Comparison of ENCODE assay signal across 17 cellular contexts in genomic region chr7:81776972-81777371, GRCh38. TPM values are rescaled to one million over a fixed set of nuclear protein-coding genes. Genes with fewer than 3 reads are reported as not detected.
DNase-seq lines count a peak whose midpoint lies in the region; FAIRE-seq and TF ChIP-seq lines count a peak whose summit lies in the region.
"Had no signal": no experiment of that assay in that cellular context is flagged by ENCODE, and none has a peak within 500 bp of the region (broad histone marks: within the 10 kb centered on the region; RNA-seq: fewer than 3 reads in every experiment).

No MANE protein-coding gene starts in this region.

- no peaks in the 10 kb centered on the region for H3K79me2 ChIP-seq in OCI-LY7 (ENCODE audit: insufficient read depth, low read depth, low read length)

- H3K9me2 ChIP-seq in OCI-LY7 (ENCODE audit: insufficient read depth, low read length): no peaks in the 10 kb centered on the region

- POLR2A ChIA-PET in HEK293T (lab: Yijun Ruan, JAX): no interaction called here
- POLR2A ChIA-PET in OCI-LY7 (lab: Charles Lee): no interaction called here

- H3K9me3 ChIP-seq in OCI-LY7 (ENCODE audit: low read length): no peaks in the 10 kb centered on the region
- H3K9me3 ChIP-seq: gastrocnemius medialis, tibial artery had no signal

- H3K4me3 ChIP-seq in OCI-LY7 (ENCODE audit: low read depth, low read length, poor library complexity, severe bottlenecking) (no peak overlapping the region), fibroblast of mammary gland (ENCODE audit: control insufficient read depth, low read depth, low read length) (no peak overlapping the region)
- H3K4me3 ChIP-seq: gastrocnemius medialis, lung, tibial artery had no signal

- no peak overlapping the region for H3K4me2 ChIP-seq in OCI-LY7 (ENCODE audit: low read length)

- H3K27ac ChIP-seq in C4-2B: no peak overlapping the region
- no peak overlapping the region for H3K27ac ChIP-seq in OCI-LY7 (ENCODE audit: low read depth, low read length, poor library complexity, severe bottlenecking)
- H3K27ac ChIP-seq: gastrocnemius medialis, tibial artery had no signal

- CTCF ChIA-PET in HEK293T (lab: Yijun Ruan, JAX) (no interaction called here), OCI-LY7 (lab: Charles Lee; ENCODE audit: unreplicated experiment) (no interaction called here)

- H2AFZ ChIP-seq in OCI-LY7 (ENCODE audit: low read length): 0 out of 2 replicates have a peak overlapping the region, but pooled peaks have one; percentile 25

- no peak for FAIRE-seq in GM12891 (lab: Jason Lieb, UNC)

- H4K20me1 ChIP-seq in OCI-LY7 (ENCODE audit: insufficient read depth, low read length): no peaks in the 10 kb centered on the region

- H3K36me3 ChIP-seq in OCI-LY7 (ENCODE audit: insufficient read depth, low read length): no peaks in the 10 kb centered on the region
- H3K36me3 ChIP-seq: gastrocnemius medialis, tibial artery had no signal

- no TSS peak for BruUV-seq in OCI-LY7 (replicated peaks; lab: Mats Ljungman, UMichigan)

- intact Hi-C loops in OCI-LY7 (cut with micrococcal nuclease; ENCODE audit: unreplicated experiment): no loop called here

- no peak for TF ChIP-seq POLR2A in GM12891 (IDR thresholded peaks at IDR 0.05; ENCODE audit: low read depth, low read length)

- TF ChIP-seq CTCF in C4-2B (conservative IDR thresholded peaks at IDR 0.05): peak; percentile 60
- peak; percentile 60 for TF ChIP-seq CTCF in OCI-LY7 (conservative IDR thresholded peaks at IDR 0.05; ENCODE audit: low read length)
- peak; percentile 9 for TF ChIP-seq CTCF in fibroblast of mammary gland (conservative IDR thresholded peaks at IDR 0.05; ENCODE audit: control insufficient read depth, insufficient read depth, low read depth, low read length)

- no peaks in the 10 kb centered on the region for H3K4me1 ChIP-seq in OCI-LY7 (ENCODE audit: insufficient read depth, low read length, poor library complexity, severe bottlenecking)
- H3K4me1 ChIP-seq: gastrocnemius medialis, tibial artery had no signal

- DNase-seq in HEK293T (ENCODE audit: extremely low spot score) (peak; percentile 28), OCI-LY7 (ENCODE audit: low spot score) (no peak), fibroblast of mammary gland (ENCODE audit: low read depth) (no peak), NCI-H1417 treated with DMSO at 0.1 percent for 48 hours (lab: John Stamatoyannopoulos, UW) (no peak), ecto neural progenitor cell (ENCODE audit: low spot score) (no peak), GM12891 (ENCODE audit: insufficient read length, low spot score) (no peak), HCEC 1CT (no peak)
- DNase-seq: activated CD8-positive, alpha-beta memory T cell treated with anti-CD3 and anti-CD28 coated beads, Interleukin-2, amount 10 ng/mL, durations not matched to agents 7 days and 5 days; DMS79; gastrocnemius medialis; naive thymus-derived CD4-positive, alpha-beta T cell; NCI-H526 treated with DMSO at 0.1 percent for 48 hours; SHP77; tibial artery had no signal

TF ChIP-seq in HEK293T, 16 proteins besides CTCF, POLR2A, EP300 and RAD21:
- TF ChIP-seq SP1 (IDR thresholded peaks at IDR 0.05) (no peak), PKNOX1 (IDR thresholded peaks at IDR 0.05) (no peak), ELF4 (IDR thresholded peaks at IDR 0.05) (no peak), L3MBTL2 (conservative IDR thresholded peaks at IDR 0.05) (no peak), BHLHE40 (IDR thresholded peaks at IDR 0.05; ENCODE audit: borderline replicate concordance) (no peak), FOXM1 (IDR thresholded peaks at IDR 0.05; ENCODE audit: borderline replicate concordance) (no peak)

TF ChIP-seq in GM12891, 5 proteins besides CTCF, POLR2A, EP300 and RAD21:
- TF ChIP-seq SPI1 (IDR thresholded peaks at IDR 0.05; ENCODE audit: low read depth, low read length) (no peak), TAF1 (IDR thresholded peaks at IDR 0.05; ENCODE audit: low read depth, low read length) (no peak), POLR2AphosphoS5 (IDR thresholded peaks at IDR 0.05; ENCODE audit: low read depth, low read length) (no peak), PAX5 (IDR thresholded peaks at IDR 0.05; ENCODE audit: insufficient read depth, low read length, severe bottlenecking) (no peak), POU2F2 (IDR thresholded peaks at IDR 0.05; ENCODE audit: low read depth, low read length) (no peak)
TF ChIP-seq in GM12891: peak in this region for 0.

RNA-seq across cellular contexts. Expression of gene HGF, which starts 7.1 kb away (rescaled TPM):
- total RNA-seq in OCI-LY7 (2014; rRNA removed; shearing (Covaris generic)): not detected in 2 replicates
- total RNA-seq in OCI-LY7 (2022): not detected in 2 replicates
- polyA plus RNA-seq in GM12891 (2012; ENCODE audit: low read depth, missing spikeins): not detected
- total RNA-seq: activated CD8-positive, alpha-beta memory T cell treated with anti-CD3 and anti-CD28 coated beads, Interleukin-2, amount 10 ng/mL, durations not matched to agents 7 days and 5 days; progenitor cell of endocrine pancreas had no signal
- polyA plus RNA-seq: naive thymus-derived CD4-positive, alpha-beta T cell had no signal

Comparison
In these comparisons a context has a peak if more than half of its experiments do, and no peak if none do; other contexts are left out.
1. CTCF ChIP-seq: peak in every context shown above with its lines; median percentile 60 in C4-2B; 60 in OCI-LY7; 9 in fibroblast of mammary gland.